ENCODE assay signal across 18 cellular contexts in the genomic region with DNA sequence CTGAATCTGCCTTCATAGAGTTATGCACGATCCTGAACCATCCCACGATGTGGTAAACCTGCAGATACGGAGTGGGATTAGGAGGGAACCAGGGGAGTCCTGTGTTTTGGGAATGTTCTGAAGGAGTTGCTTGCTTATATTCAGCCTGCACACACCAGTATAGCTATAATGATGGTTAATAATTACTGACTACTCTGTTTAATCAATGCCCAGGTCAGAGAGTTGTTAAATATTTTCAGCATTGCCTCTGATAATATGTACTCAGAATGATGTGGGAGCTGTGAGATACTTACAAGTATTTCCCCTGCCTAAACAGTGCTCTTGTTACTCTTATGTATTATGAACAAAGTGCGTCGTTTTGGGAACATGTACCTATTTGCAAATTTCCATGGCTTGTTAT. TPM values are rescaled to one million over a fixed set of nuclear protein-coding genes. Genes with fewer than 3 reads are reported as not detected.
DNase-seq lines count a peak whose midpoint lies in the region; ATAC-seq, FAIRE-seq and TF ChIP-seq lines count a peak whose summit lies in the region.
"Had no signal": no experiment of that assay in that cellular context is flagged by ENCODE, and none has a peak within 500 bp of the region (broad histone marks: within the 10 kb centered on the region; RNA-seq: fewer than 3 reads in every experiment).

No MANE protein-coding gene starts in this region.

- no peak overlapping the region for H3K9ac ChIP-seq in HepG2 (ENCODE audit: insufficient read depth, low read depth, low read length)

- intact Hi-C loops in right lobe of liver (cut with DNase I): no loop called here
- intact Hi-C loops in HepG2 (cut with micrococcal nuclease; ENCODE audit: unreplicated experiment): no loop called here
- intact Hi-C loops in pancreas (cut with DNase I): no loop called here
- intact Hi-C loops in CD8-positive, alpha-beta T cell (cut with DNase I, micrococcal nuclease): no loop called here

- H3K4me1 Mint-ChIP-seq in CD8-positive, alpha-beta T cell (ENCODE audit: low read depth): no peaks in the 10 kb centered on the region
- H3K4me1 Mint-ChIP-seq in immature natural killer cell: no peaks in the 10 kb centered on the region
- H3K4me1 Mint-ChIP-seq: CD8-positive, alpha-beta memory T cell had no signal

- H3K79me2 ChIP-seq in HepG2 (ENCODE audit: insufficient read depth, low read length): no peaks in the 10 kb centered on the region

- no peaks in the 10 kb centered on the region for H3K36me3 ChIP-seq in right lobe of liver
- H3K36me3 ChIP-seq in HepG2 (replicated peaks in 1 of 2; ENCODE audit: control insufficient read depth in 1 of 2, insufficient read depth in 2 of 2, low read length in 2 of 2): no peaks in the 10 kb centered on the region
- no peaks in the 10 kb centered on the region for H3K36me3 ChIP-seq in pancreas
- no peaks in the 10 kb centered on the region for H3K36me3 ChIP-seq in CD8-positive, alpha-beta T cell (ENCODE audit: insufficient read depth, low read length)
- H3K36me3 ChIP-seq: HAP-1 had no signal

- no peak for FAIRE-seq in HepG2 (lab: Jason Lieb, UNC)
- no peak for FAIRE-seq in pancreas (lab: Jason Lieb, UNC)
- FAIRE-seq: H1 had no signal

- H3K4me3 Mint-ChIP-seq in CD8-positive, alpha-beta T cell: no peak overlapping the region
- H3K4me3 Mint-ChIP-seq in immature natural killer cell: no peak overlapping the region
- H3K4me3 Mint-ChIP-seq: CD14-positive monocyte; CD8-positive, alpha-beta memory T cell had no signal

- H3K4me3 ChIP-seq in right lobe of liver (no peak overlapping the region), HepG2 (replicated peaks in 1 of 3; ENCODE audit: insufficient read depth in 1 of 3, low read depth in 2 of 3, low read length in 3 of 3) (no peak overlapping the region), pancreas (no peak overlapping the region)
- H3K4me3 ChIP-seq in CD8-positive, alpha-beta T cell (ENCODE audit: low read depth, low read length): no peak overlapping the region
- H3K4me3 ChIP-seq: HAP-1 had no signal

- H3K4me1 ChIP-seq in right lobe of liver: no peaks in the 10 kb centered on the region
- peaks cover 5% of the 10 kb centered on the region; the same call in 1 of the 2 replicates for H3K4me1 ChIP-seq in HepG2 (ENCODE audit: insufficient read depth, low read length)
- peaks cover 0 to 12% (median 9%) of the 10 kb centered on the region in 3 donors for H3K4me1 ChIP-seq in pancreas
- H3K4me1 ChIP-seq in CD8-positive, alpha-beta T cell (ENCODE audit: insufficient read depth, low read length): no peaks in the 10 kb centered on the region
- H3K4me1 ChIP-seq: HAP-1 had no signal

- POLR2A ChIA-PET in HepG2 (lab: Yijun Ruan, JAX): no interaction called here
- POLR2A ChIA-PET in CD8-positive, alpha-beta T cell (lab: Charles Lee): no interaction called here

- ATAC-seq in right lobe of liver: peak; percentile 62 to 90 (median 70)
- ATAC-seq in HepG2: no peak
- peak; percentile 66 for ATAC-seq in left lobe of liver
- peak; percentile 53 to 88 (median 76) for ATAC-seq in pancreas
- no peak for ATAC-seq in CD8-positive, alpha-beta T cell
- no peak for ATAC-seq in HG02759 (IDR thresholded peaks at IDR 0.05; ENCODE audit: unreplicated experiment)

- H3K36me3 Mint-ChIP-seq in CD8-positive, alpha-beta T cell: no peaks in the 10 kb centered on the region
- no peaks in the 10 kb centered on the region for H3K36me3 Mint-ChIP-seq in immature natural killer cell
- H3K36me3 Mint-ChIP-seq: CD14-positive monocyte had no signal

- TF ChIP-seq CTCF in right lobe of liver (IDR thresholded peaks at IDR 0.05): no peak
- no peak for TF ChIP-seq CTCF in HepG2 (CRISPR knock-in tag; IDR thresholded peaks at IDR 0.05)
- TF ChIP-seq CTCF in pancreas (IDR thresholded peaks at IDR 0.05): no peak
- TF ChIP-seq CTCF in CD8-positive, alpha-beta T cell (IDR thresholded peaks at IDR 0.05): no peak

- no peak for DNase-seq in right lobe of liver
- DNase-seq in HepG2 (ENCODE audit: low spot score): no peak
- no peak for DNase-seq in left lobe of liver (ENCODE audit: low spot score)
- no peak for DNase-seq in pancreas
- DNase-seq in CD8-positive, alpha-beta T cell: no peak
- DNase-seq in immature natural killer cell: no peak
- no peak for DNase-seq in activated CD4-positive, alpha-beta T cell treated with anti-CD3 and anti-CD28 coated beads for 48 hours
- DNase-seq: Caco-2; CD8-positive, alpha-beta memory T cell; DMS53; GF-D8; IMR-90 had no signal

- 29% methylated on average over 4 of the region's 5 CpGs for WGBS in right lobe of liver (ENCODE audit: insufficient coverage, low coverage, low lambda C conversion rate, missing lambda C conversion rate)
- WGBS in HepG2 (ENCODE audit: low lambda C conversion rate): 15% methylated on average over 5 of the region's 5 CpGs
- WGBS in pancreas, 2 donors: 12 to 15% methylated on average over 5 of the region's 5 CpGs

- no peaks in the 10 kb centered on the region for H3K9me3 ChIP-seq in right lobe of liver
- no peaks in the 10 kb centered on the region for H3K9me3 ChIP-seq in HepG2 (ENCODE audit: low read length)
- H3K9me3 ChIP-seq in pancreas: no peaks in the 10 kb centered on the region
- H3K9me3 ChIP-seq in CD8-positive, alpha-beta T cell (ENCODE audit: low read length): no peaks in the 10 kb centered on the region
- H3K9me3 ChIP-seq: Caco-2, HAP-1 had no signal

- no peak overlapping the region for H2AFZ ChIP-seq in HepG2 (ENCODE audit: low read length)

- H3K27ac ChIP-seq in right lobe of liver: no peak overlapping the region
- no peak overlapping the region for H3K27ac ChIP-seq in HepG2 (ENCODE audit: extremely low read length, insufficient read depth, low read length)
- peak overlapping the region in 2 of 4 donors; percentile 10 to 19 for H3K27ac ChIP-seq in pancreas
- H3K27ac ChIP-seq in CD8-positive, alpha-beta T cell (ENCODE audit: low read depth, low read length): no peak overlapping the region
- H3K27ac ChIP-seq: 22Rv1 had no signal

- H4K20me1 ChIP-seq in HepG2 (ENCODE audit: insufficient read depth, low read length): no peaks in the 10 kb centered on the region

- no peak for TF ChIP-seq POLR2A in right lobe of liver (IDR thresholded peaks at IDR 0.05)
- TF ChIP-seq POLR2A in HepG2 (IDR thresholded peaks at IDR 0.05; ENCODE audit: insufficient read depth in 1 of 2, low read depth in 2 of 2, low read length in 2 of 2): no peak

- peaks cover 4% of the 10 kb centered on the region for H3K9me3 Mint-ChIP-seq in CD8-positive, alpha-beta T cell
- no peaks in the 10 kb centered on the region for H3K9me3 Mint-ChIP-seq in immature natural killer cell

- no peak overlapping the region for H3K27ac Mint-ChIP-seq in CD8-positive, alpha-beta T cell
- H3K27ac Mint-ChIP-seq in immature natural killer cell: no peak overlapping the region
- H3K27ac Mint-ChIP-seq: CD14-positive monocyte; CD8-positive, alpha-beta memory T cell had no signal

- no peaks in the 10 kb centered on the region for H3K27me3 ChIP-seq in right lobe of liver
- H3K27me3 ChIP-seq in HepG2 (ENCODE audit: control insufficient read depth in 1 of 2, insufficient read depth in 2 of 2, low read length in 2 of 2): no peaks in the 10 kb centered on the region
- H3K27me3 ChIP-seq in pancreas: no peaks in the 10 kb centered on the region
- no peaks in the 10 kb centered on the region for H3K27me3 ChIP-seq in CD8-positive, alpha-beta T cell (ENCODE audit: insufficient read depth, low read length)

- no TSS peak for BruUV-seq in HepG2 (replicated peaks; lab: Mats Ljungman, UMichigan)

- TF ChIP-seq RAD21 in HepG2 (CRISPR knock-in tag; IDR thresholded peaks at IDR 0.05): no peak

- TF ChIP-seq EP300 in HepG2 (IDR thresholded peaks at IDR 0.05; ENCODE audit: low read depth in 2 of 2, low read length in 2 of 2) (no peak), HepG2 (CRISPR knock-in tag; IDR thresholded peaks at IDR 0.05; ENCODE audit: borderline replicate concordance) (no peak)

- H3K4me2 ChIP-seq in HepG2 (ENCODE audit: low read depth, low read length): no peak overlapping the region

- in situ Hi-C loops in HepG2 (cut with HindIII; ENCODE audit: extremely low pct_ligation_motif_present, low pct_unique_long_range_greater_than_20kb): no loop called here

- H3K27me3 Mint-ChIP-seq in CD8-positive, alpha-beta T cell (ENCODE audit: low read depth): peaks cover 9% of the 10 kb centered on the region
- peaks cover 2 to 14% (median 12%) of the 10 kb centered on the region in 3 donors for H3K27me3 Mint-ChIP-seq in immature natural killer cell (ENCODE audit: low read depth in 3 of 3)

- CTCF ChIA-PET in HepG2 (lab: Yijun Ruan, JAX; ENCODE audit: low intra/inter-chr PET ratio, low total read pairs): no interaction called here
- CTCF ChIA-PET in CD8-positive, alpha-beta T cell (lab: Charles Lee): interaction anchor here (6.3 kb wide), 1 partner anchor 11 kb away, joined by 40 read pairs; no protein-coding TSS in a partner anchor

TF ChIP-seq in HepG2, 621 proteins besides CTCF, POLR2A, EP300 and RAD21 (continues in another document):
- TF ChIP-seq MAFG (CRISPR knock-in tag; IDR thresholded peaks at IDR 0.05) (no peak), ZNF354B (CRISPR knock-in tag; IDR thresholded peaks at IDR 0.05) (no peak)

RNA-seq across cellular contexts. Expression of gene STK32A, which starts 34.8 kb away (rescaled TPM):
- total RNA-seq in right lobe of liver: under 1 TPM in 3 of 6 experiments, not detected in 3; 0.05 to 0.42 (median 0.15) TPM
- not detected in 2 replicates for total RNA-seq in HepG2 (2016; rRNA removed; fragmentation: Illumina TruSeq; extraction: Trizol)
- not detected in 2 replicates for total RNA-seq in HepG2 (2016; cell fraction: cytosol; rRNA removed; fragmentation: Illumina TruSeq; extraction: Trizol; ENCODE audit: low read depth)
- total RNA-seq in HepG2 (2016; cell fraction: insoluble cytoplasmic fraction; rRNA removed; fragmentation: Illumina TruSeq; extraction: Trizol): not detected in 2 replicates
- not detected in 2 replicates for total RNA-seq in HepG2 (2016; cell fraction: membrane; rRNA removed; fragmentation: Illumina TruSeq; extraction: Trizol)
- total RNA-seq in HepG2 (2016; cell fraction: nucleus; rRNA removed; fragmentation: Illumina TruSeq; extraction: Trizol): not detected in 2 replicates
- not detected in 2 replicates for polyA plus RNA-seq in HepG2 (2011; rRNA removed)
- not detected in 2 replicates for polyA plus RNA-seq in HepG2 (2011; cell fraction: cytosol; rRNA removed)
- not detected in 2 replicates for polyA plus RNA-seq in HepG2 (2011; cell fraction: nucleus; rRNA removed)
- not detected in 2 replicates for polyA plus RNA-seq in HepG2 (2012)
- not detected in 2 replicates for polyA plus RNA-seq in HepG2 (2016; cell fraction: cytosol; fragmentation: Illumina TruSeq; extraction: Trizol; ENCODE audit: low read depth)
- polyA plus RNA-seq in HepG2 (2016; cell fraction: insoluble cytoplasmic fraction; fragmentation: Illumina TruSeq; extraction: Trizol; ENCODE audit: low read depth): not detected in 2 replicates
- not detected in 2 replicates for polyA plus RNA-seq in HepG2 (2016; cell fraction: membrane; fragmentation: Illumina TruSeq; extraction: Trizol; ENCODE audit: low read depth)
- not detected in 2 replicates for polyA plus RNA-seq in HepG2 (2016; cell fraction: nucleus; fragmentation: Illumina TruSeq; extraction: Trizol; ENCODE audit: insufficient read depth, low read depth)
- 2.7 TPM in 1 of 2 replicates, not detected in the other for polyA minus RNA-seq in HepG2 (2011; rRNA and poly(A)+ RNA removed; ENCODE audit: low replicate concordance)
- not detected in 2 replicates for polyA minus RNA-seq in HepG2 (2011; cell fraction: cytosol; rRNA and poly(A)+ RNA removed)
- polyA minus RNA-seq in HepG2 (2011; cell fraction: nucleus; rRNA and poly(A)+ RNA removed): not detected in 2 replicates
- total RNA-seq in left lobe of liver: 0.23 TPM
- 1 to 10 TPM; 2.7 to 5.6 (median 3.4) TPM for total RNA-seq in pancreas
- 1 to 10 TPM; 1.7 to 2.5 TPM for polyA plus RNA-seq in pancreas
- not detected for total RNA-seq in CD8-positive, alpha-beta T cell
- polyA plus RNA-seq in immature natural killer cell: not detected
- total RNA-seq: A673; CD8-positive, alpha-beta memory T cell had no signal
- polyA plus RNA-seq: CD14-positive monocyte; CD8-positive, alpha-beta memory T cell had no signal

Comparison
In these comparisons a context has a peak if more than half of its experiments do, and no peak if none do; other contexts are left out.
1. ATAC-seq: peak in right lobe of liver (4 of 4), left lobe of liver (single experiment) and pancreas (4 of 4); none in HepG2 (single experiment), CD8-positive, alpha-beta T cell (single experiment) and HG02759 (single experiment).